Comparison of ENCODE assay signal across 8 cellular contexts in the genomic region with DNA sequence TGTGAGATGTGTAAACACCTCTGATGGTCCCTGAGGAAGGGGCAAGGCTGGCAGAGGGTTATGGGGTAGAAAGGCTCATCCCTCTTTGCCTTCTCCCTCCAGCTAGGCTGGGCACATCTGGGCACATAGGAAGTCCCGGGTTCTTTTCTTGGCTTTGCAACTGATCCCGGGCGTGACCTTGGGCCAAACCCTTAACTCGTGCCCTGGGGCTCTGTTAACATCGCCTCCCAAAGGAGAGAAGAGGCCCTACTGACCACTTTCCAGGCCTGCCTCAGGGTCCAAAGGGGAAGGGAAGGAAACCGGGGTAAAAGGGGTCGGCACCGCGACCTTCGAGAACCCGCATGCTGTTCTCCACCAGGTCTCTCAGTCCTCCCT. TPM values are rescaled to one million over a fixed set of nuclear protein-coding genes. Genes with fewer than 3 reads are reported as not detected.
A peak's percentile ranks its signal among the peaks of the same experiment; 100 is the strongest.
DNase-seq lines count a peak whose midpoint lies in the region; ATAC-seq and TF ChIP-seq lines count a peak whose summit lies in the region.

No MANE protein-coding gene starts in this region.

- WGBS in gastroesophageal sphincter (ENCODE audit: low coverage in 1 of 2), 2 donors = 0% methylated on average over 1 of the region's 11 CpGs; no CpG with 5 or more reads in 1 of the 2 donors

- ATAC-seq in DND-41 (ENCODE audit: insufficient read depth, low read depth) (no peak), gastroesophageal sphincter (no peak), GM21367 (IDR thresholded peaks at IDR 0.05; ENCODE audit: unreplicated experiment) (no peak), GM21515 (IDR thresholded peaks at IDR 0.05; ENCODE audit: unreplicated experiment) (no peak)

- no peak for TF ChIP-seq EP300 in gastroesophageal sphincter (IDR thresholded peaks at IDR 0.05)

- H3K27me3 ChIP-seq in DND-41 (ENCODE audit: insufficient read depth, low read length, poor library complexity) (no peaks in the 10 kb centered on the region), SJCRH30 (no peaks in the 10 kb centered on the region), gastroesophageal sphincter (no peaks in the 10 kb centered on the region)

- peak overlapping the region; percentile 90 for H3K4me2 ChIP-seq in DND-41 (ENCODE audit: insufficient read depth, low read length)

- peaks cover 38% of the 10 kb centered on the region for H3K79me2 ChIP-seq in DND-41 (ENCODE audit: insufficient read depth, low read length)

- no peak overlapping the region; the same call in 1 of the 2 replicates for H3K27ac ChIP-seq in DND-41 (ENCODE audit: low read length)
- no peak overlapping the region for H3K27ac ChIP-seq in SJCRH30
- H3K27ac ChIP-seq in gastroesophageal sphincter = peak overlapping the region; percentile 26 to 93 (median 90)

- no peak for TF ChIP-seq POLR2A in gastroesophageal sphincter (IDR thresholded peaks at IDR 0.05)

- H3K4me3 ChIP-seq in DND-41 (ENCODE audit: low read depth in 1 of 2, low read length in 2 of 2) = peak overlapping the region in 1 of 2 experiments; percentile 92; a peak in 3 of 4 replicates
- peak overlapping the region; percentile 54 for H3K4me3 ChIP-seq in SJCRH30
- peak overlapping the region; percentile 45 to 70 for H3K4me3 ChIP-seq in gastroesophageal sphincter
- H3K4me3 ChIP-seq in retinal pigment epithelial cell (ENCODE audit: low read length) = peak overlapping the region; percentile 50

- peak overlapping the region; percentile 55 for H2AFZ ChIP-seq in DND-41 (ENCODE audit: low read depth, low read length)

- no peak for DNase-seq in DND-41
- no peak for DNase-seq in SJCRH30
- DNase-seq in retinal pigment epithelial cell (ENCODE audit: low read depth) = no peak
- no peak for DNase-seq in pons (ENCODE audit: low spot score)
- no peak for DNase-seq in RKO (ENCODE audit: low spot score)

- H3K9me3 ChIP-seq in DND-41 (ENCODE audit: insufficient read depth, low read length, severe bottlenecking) (no peaks in the 10 kb centered on the region), SJCRH30 (replicated peaks) (no peaks in the 10 kb centered on the region), gastroesophageal sphincter (no peaks in the 10 kb centered on the region)

- H4K20me1 ChIP-seq in DND-41 (ENCODE audit: insufficient read depth, low read length) = 0 out of 2 replicates have a peak, but pooled peaks cover 2% of the 10 kb centered on the region

- peak overlapping the region; percentile 60 for H3K9ac ChIP-seq in DND-41 (ENCODE audit: low read depth, low read length)

- peaks cover 12% of the 10 kb centered on the region for H3K36me3 ChIP-seq in DND-41 (ENCODE audit: insufficient read depth, low read length)
- no peaks in the 10 kb centered on the region for H3K36me3 ChIP-seq in SJCRH30
- peaks cover 0 to 37% of the 10 kb centered on the region in 2 donors for H3K36me3 ChIP-seq in gastroesophageal sphincter

- TF ChIP-seq CTCF in DND-41 (IDR thresholded peaks at IDR 0.05; ENCODE audit: borderline replicate concordance, extremely low read depth, low read length, poor library complexity, severe bottlenecking) (no peak), gastroesophageal sphincter (IDR thresholded peaks at IDR 0.05) (no peak), retinal pigment epithelial cell (conservative IDR thresholded peaks at IDR 0.05; ENCODE audit: low read depth, low read length) (no peak)

- peaks cover 49% of the 10 kb centered on the region for H3K4me1 ChIP-seq in DND-41 (ENCODE audit: insufficient read depth, low read length)
- 0 out of 2 replicates have a peak, but pooled peaks cover 3% of the 10 kb centered on the region for H3K4me1 ChIP-seq in SJCRH30
- peaks cover 0 to 54% (median 23%) of the 10 kb centered on the region in 3 donors for H3K4me1 ChIP-seq in gastroesophageal sphincter

RNA-seq across cellular contexts. Expression of a gene that starts 0.5 kb away (rescaled TPM):
- 1.1 and 2.4 TPM in 2 replicates for total RNA-seq in SJCRH30 (2014; rRNA removed; shearing (Covaris generic))
- 10 to 100 TPM in 3 of 4 donors, 1 to 10 TPM in 1; 9.7 to 42.8 (median 25.3) TPM for total RNA-seq in gastroesophageal sphincter

RNA-seq across cellular contexts. Expression of a gene that starts 2.3 kb away (rescaled TPM):
- total RNA-seq in SJCRH30 (2014; rRNA removed; shearing (Covaris generic)) = 6.2 and 6.3 TPM in 2 replicates
- total RNA-seq in gastroesophageal sphincter = 10 to 100 TPM in 3 of 4 donors, 1 to 10 TPM in 1; 6.4 to 11.7 (median 11.4) TPM

RNA-seq across cellular contexts. Expression of a gene that starts 44.6 kb away (rescaled TPM):
- total RNA-seq in SJCRH30 (2014; rRNA removed; shearing (Covaris generic)) = 8.4 and 8.6 TPM in 2 replicates
- 1 to 10 TPM in 3 of 4 donors, under 1 TPM in 1; 0.99 to 9.3 (median 3.6) TPM for total RNA-seq in gastroesophageal sphincter

RNA-seq across cellular contexts. Expression of a gene that starts 50.0 kb away (rescaled TPM):
- 24.1 and 24.2 TPM in 2 replicates for total RNA-seq in SJCRH30 (2014; rRNA removed; shearing (Covaris generic))
- total RNA-seq in gastroesophageal sphincter = 10 to 100 TPM; 18.7 to 30.2 (median 22.4) TPM

Comparison
In these comparisons a context has a peak if more than half of its experiments do, and no peak if none do; other contexts are left out.
1. H3K27ac ChIP-seq: peak in gastroesophageal sphincter (4 of 4); none in DND-41 (single experiment) and SJCRH30 (single experiment).